ENCODE assay signal across 16 cellular contexts in genomic region chr7:81662531-81662930, GRCh38.
"Had no signal": no experiment of that assay in that cellular context is flagged by ENCODE, and none has a peak within 500 bp of the region (broad histone marks: within the 10 kb centered on the region; RNA-seq: fewer than 3 reads in every experiment).

No MANE protein-coding gene starts in this region.

- H3K27me3 ChIP-seq: dorsolateral prefrontal cortex, gastrocnemius medialis, left lung, suprapubic skin had no signal

- H3K9me3 ChIP-seq: gastrocnemius medialis, left lung, suprapubic skin had no signal

- H3K4me1 ChIP-seq: gastrocnemius medialis, left lung, suprapubic skin had no signal

- H3K36me3 ChIP-seq: gastrocnemius medialis, left lung, suprapubic skin had no signal

- H3K4me3 ChIP-seq: dorsolateral prefrontal cortex, gastrocnemius medialis, left lung, suprapubic skin had no signal

- H3K4me3 Mint-ChIP-seq: activated CD4-positive, alpha-beta T cell treated with anti-CD3 and anti-CD28 coated beads, Interleukin-2, amount 10 ng/mL, durations not matched to agents 7 days and 5 days; activated naive CD4-positive, alpha-beta T cell treated with anti-CD3 and anti-CD28 coated beads for 36 hours; activated T-cell treated with anti-CD3 and anti-CD28 coated beads, Interleukin-2, amount 50 U/mL, for 4 hours; neural crest cell; stimulated activated naive CD8-positive, alpha-beta T cell treated with anti-CD3 and anti-CD28 coated beads, Interleukin-15, amount 100 ng/mL, for 72 hours; T-helper 1 cell treated with Interleukin-12 subunit alpha and Interleukin-12 subunit beta and Interleukin-4 antibody, amounts not matched to agents 30 μg/mL and 1 μg/mL, for 36 hours had no signal

- H3K27me3 Mint-ChIP-seq: activated CD4-positive, alpha-beta T cell treated with anti-CD3 and anti-CD28 coated beads, Interleukin-2, amount 10 ng/mL, durations not matched to agents 7 days and 5 days; progenitor cell of endocrine pancreas; stimulated activated naive CD8-positive, alpha-beta T cell treated with anti-CD3 and anti-CD28 coated beads, Interleukin-15, amount 100 ng/mL, for 72 hours had no signal

- DNase-seq: activated CD4-positive, alpha-beta T cell treated with anti-CD3 and anti-CD28 coated beads, Interleukin-2, amount 10 ng/mL, durations not matched to agents 7 days and 5 days; activated CD8-positive, alpha-beta memory T cell treated with anti-CD3 and anti-CD28 coated beads, Interleukin-2, amount 50 U/mL, for 4 hours; activated naive CD4-positive, alpha-beta T cell treated with anti-CD3 and anti-CD28 coated beads for 36 hours; activated T-cell treated with anti-CD3 and anti-CD28 coated beads, Interleukin-2, amount 50 U/mL, for 4 hours; dorsolateral prefrontal cortex; gastrocnemius medialis; head of caudate nucleus; left lung; midbrain; stimulated activated naive CD8-positive, alpha-beta T cell treated with anti-CD3 and anti-CD28 coated beads, Interleukin-15, amount 100 ng/mL, for 72 hours had no signal

- ATAC-seq: activated CD4-positive, CD25-positive, alpha-beta regulatory T cell treated with anti-CD3 and anti-CD28 coated beads, Interleukin-2, amount 50 U/mL, for 24 hours; activated T-cell treated with anti-CD3 and anti-CD28 coated beads, Interleukin-2, amount 50 U/mL, for 4 hours; gastrocnemius medialis; left lung; stimulated activated naive CD8-positive, alpha-beta T cell treated with anti-CD3 and anti-CD28 coated beads, Interleukin-15, amount 100 ng/mL, for 72 hours had no signal

- H3K4me1 Mint-ChIP-seq: activated CD4-positive, alpha-beta T cell treated with anti-CD3 and anti-CD28 coated beads, Interleukin-2, amount 10 ng/mL, durations not matched to agents 7 days and 5 days; stimulated activated naive CD8-positive, alpha-beta T cell treated with anti-CD3 and anti-CD28 coated beads, Interleukin-15, amount 100 ng/mL, for 72 hours had no signal

- H3K27ac Mint-ChIP-seq: activated CD4-positive, alpha-beta T cell treated with anti-CD3 and anti-CD28 coated beads, Interleukin-2, amount 10 ng/mL, durations not matched to agents 7 days and 5 days; activated naive CD4-positive, alpha-beta T cell treated with anti-CD3 and anti-CD28 coated beads for 36 hours; progenitor cell of endocrine pancreas; stimulated activated naive CD8-positive, alpha-beta T cell treated with anti-CD3 and anti-CD28 coated beads, Interleukin-15, amount 100 ng/mL, for 72 hours; T-helper 1 cell treated with Interleukin-12 subunit alpha and Interleukin-12 subunit beta and Interleukin-4 antibody, amounts not matched to agents 30 μg/mL and 1 μg/mL, for 36 hours had no signal

- H3K9me3 Mint-ChIP-seq: T-helper 1 cell treated with Interleukin-12 subunit alpha and Interleukin-12 subunit beta and Interleukin-4 antibody, amounts not matched to agents 30 μg/mL and 1 μg/mL, for 36 hours had no signal

- H3K27ac ChIP-seq: dorsolateral prefrontal cortex, epithelial cell of prostate, gastrocnemius medialis, left lung, suprapubic skin had no signal
